ENCODE assay signal across 19 cellular contexts in the genomic region with DNA sequence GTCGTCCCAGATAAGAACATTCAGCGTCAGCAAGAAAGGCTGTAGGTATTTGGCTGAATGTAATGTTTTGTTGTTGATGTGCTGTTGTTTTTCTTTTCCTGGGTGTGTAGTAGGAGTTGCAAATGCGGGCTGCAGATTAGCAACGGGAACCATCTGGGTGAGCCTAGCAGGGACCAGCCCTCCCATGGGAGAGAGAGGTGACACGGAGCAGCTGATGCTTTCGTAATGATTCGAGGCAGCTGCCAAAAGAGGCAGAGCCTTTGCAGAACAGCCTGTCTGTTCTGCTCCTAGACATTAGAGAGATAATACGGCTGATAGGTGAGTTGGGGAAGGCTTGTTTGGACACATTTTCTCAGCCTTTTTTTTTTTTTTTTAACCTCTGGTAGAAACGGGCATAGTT. TPM values are rescaled to one million over a fixed set of nuclear protein-coding genes. Genes with fewer than 3 reads are reported as not detected.
DNase-seq lines count a peak whose midpoint lies in the region; ATAC-seq, FAIRE-seq and TF ChIP-seq lines count a peak whose summit lies in the region.
"Had no signal": no experiment of that assay in that cellular context is flagged by ENCODE, and none has a peak within 500 bp of the region (broad histone marks: within the 10 kb centered on the region; RNA-seq: fewer than 3 reads in every experiment).

No MANE protein-coding gene starts in this region.

- ATAC-seq in IMR-90 (ENCODE audit: low read depth) (no peak), HG03457 (IDR thresholded peaks at IDR 0.05; ENCODE audit: unreplicated experiment) (no peak), GM21619 (IDR thresholded peaks at IDR 0.05; ENCODE audit: unreplicated experiment) (no peak)
- no peak for ATAC-seq in activated CD4-positive, alpha-beta T cell treated with anti-CD3 and anti-CD28 coated beads for 36 hours
- ATAC-seq: activated CD8-positive, alpha-beta T cell treated with anti-CD3 and anti-CD28 coated beads, Interleukin-2, amount 10 ng/mL, durations not matched to agents 7 days and 5 days; psoas muscle; stimulated activated naive B cell treated with anti-CD40 and anti-IgM and Interleukin-4, amounts not matched to agents 10 μg/mL and 1 μg/mL and 100 μg/mL, for 72 hours had no signal

- H3K4me2 ChIP-seq in IMR-90 (ENCODE audit: low read depth, low read length) (no peak overlapping the region; the same call in 1 of the 2 replicates), astrocyte (ENCODE audit: low read length) (no peak overlapping the region)

- TF ChIP-seq POLR2A in IMR-90 (IDR thresholded peaks at IDR 0.05; ENCODE audit: low read depth, low read length): no peak

- H2BK20ac ChIP-seq in IMR-90 (ENCODE audit: low read depth, low read length): no peak overlapping the region

- H3K79me2 ChIP-seq in astrocyte (ENCODE audit: insufficient read depth, low read length): no peaks in the 10 kb centered on the region

- H3K56ac ChIP-seq in IMR-90 (ENCODE audit: extremely low read depth, insufficient read depth, low read length): no peak overlapping the region

- H3K27me3 Mint-ChIP-seq in astrocyte (ENCODE audit: low read depth, unreplicated experiment): no peaks in the 10 kb centered on the region
- no peaks in the 10 kb centered on the region for H3K27me3 Mint-ChIP-seq in activated CD4-positive, alpha-beta T cell treated with anti-CD3 and anti-CD28 coated beads for 36 hours
- H3K27me3 Mint-ChIP-seq: stimulated activated naive B cell treated with anti-CD40 and anti-IgM and Interleukin-4, amounts not matched to agents 10 μg/mL and 1 μg/mL and 100 μg/mL, for 72 hours had no signal

- no peak overlapping the region for H4K91ac ChIP-seq in IMR-90 (ENCODE audit: insufficient read depth, low read depth, low read length)

- CTCF ChIA-PET in IMR-90 (lab: Yijun Ruan, JAX): no interaction called here
- CTCF ChIA-PET in activated CD4-positive, alpha-beta T cell treated with anti-CD3 and anti-CD28 coated beads for 36 hours (lab: Charles Lee): no interaction called here

- H3K4me1 ChIP-seq in IMR-90 (ENCODE audit: control insufficient read depth, insufficient read depth, low read length): no peaks in the 10 kb centered on the region
- no peaks in the 10 kb centered on the region for H3K4me1 ChIP-seq in astrocyte (ENCODE audit: insufficient read depth, low read length)
- H3K4me1 ChIP-seq: Peyer's patch, psoas muscle had no signal

- POLR2A ChIA-PET in IMR-90 (lab: Charles Lee; ENCODE audit: unreplicated experiment): no interaction called here
- POLR2A ChIA-PET in activated CD4-positive, alpha-beta T cell treated with anti-CD3 and anti-CD28 coated beads for 36 hours (lab: Charles Lee): no interaction called here

- H2BK120ac ChIP-seq in IMR-90 (ENCODE audit: low read depth, low read length): no peak overlapping the region

- no peaks in the 10 kb centered on the region for H3K36me3 Mint-ChIP-seq in astrocyte (ENCODE audit: low read depth, unreplicated experiment)
- no peaks in the 10 kb centered on the region for H3K36me3 Mint-ChIP-seq in activated CD4-positive, alpha-beta T cell treated with anti-CD3 and anti-CD28 coated beads for 36 hours (ENCODE audit: low read depth)
- H3K36me3 Mint-ChIP-seq: CD4-positive, alpha-beta memory T cell; stimulated activated naive B cell treated with anti-CD40 and anti-IgM and Interleukin-4, amounts not matched to agents 10 μg/mL and 1 μg/mL and 100 μg/mL, for 72 hours had no signal

- H3K4me3 ChIP-seq in AG10803 (ENCODE audit: low read length): no peak overlapping the region
- H3K4me3 ChIP-seq in IMR-90 (ENCODE audit: insufficient read depth, low read depth, low read length): no peak overlapping the region
- no peak overlapping the region for H3K4me3 ChIP-seq in astrocyte (ENCODE audit: insufficient read depth, low read depth, low read length)
- H3K4me3 ChIP-seq: cardiac muscle cell, Peyer's patch, psoas muscle had no signal

- no peak overlapping the region for H2AK5ac ChIP-seq in IMR-90 (ENCODE audit: low read depth, low read length)

- no peaks in the 10 kb centered on the region for H3K4me1 Mint-ChIP-seq in astrocyte (ENCODE audit: low read depth, unreplicated experiment)
- no peaks in the 10 kb centered on the region for H3K4me1 Mint-ChIP-seq in activated CD4-positive, alpha-beta T cell treated with anti-CD3 and anti-CD28 coated beads for 36 hours
- H3K4me1 Mint-ChIP-seq: CD4-positive, alpha-beta memory T cell; stimulated activated naive B cell treated with anti-CD40 and anti-IgM and Interleukin-4, amounts not matched to agents 10 μg/mL and 1 μg/mL and 100 μg/mL, for 72 hours had no signal

- in situ Hi-C loops in IMR-90 (cut with MboI; ENCODE audit: low sequenced_read_pairs): no loop called here

- H4K20me1 ChIP-seq in IMR-90 (ENCODE audit: insufficient read depth, low read length) (no peaks in the 10 kb centered on the region), astrocyte (ENCODE audit: insufficient read depth, low read length) (no peaks in the 10 kb centered on the region)

- H2BK15ac ChIP-seq in IMR-90 (ENCODE audit: low read depth, low read length): no peak overlapping the region

- no peak for TF ChIP-seq RAD21 in IMR-90 (IDR thresholded peaks at IDR 0.05; ENCODE audit: low read length)

- H3K9me1 ChIP-seq in IMR-90 (ENCODE audit: insufficient read depth, low read length): no peaks in the 10 kb centered on the region

- DNase-seq in AG10803 (ENCODE audit: low read depth) (peak; percentile 2), IMR-90 (peak; percentile 3), astrocyte (ENCODE audit: low read depth) (peak; percentile 12), medulla oblongata (ENCODE audit: extremely low spot score) (peak; percentile 11)
- DNase-seq in activated CD4-positive, alpha-beta T cell treated with anti-CD3 and anti-CD28 coated beads for 36 hours: no peak
- DNase-seq in stimulated activated CD4-positive, alpha-beta T cell treated with anti-CD3 and anti-CD28 coated beads, Interleukin-2, amount 100 ng/mL, for 24 hours: no peak
- DNase-seq: activated CD8-positive, alpha-beta T cell treated with anti-CD3 and anti-CD28 coated beads, Interleukin-2, amount 10 ng/mL, durations not matched to agents 7 days and 5 days; activated gamma-delta T cell; CD4-positive, alpha-beta memory T cell; NCI-H2107; Peyer's patch; stimulated activated CD4-positive, alpha-beta T cell treated with anti-CD3 and anti-CD28 coated beads, Interleukin-4, amount 100 ng/mL, for 1 hour; stimulated activated naive B cell treated with anti-CD40 and anti-IgM and Interleukin-4, amounts not matched to agents 10 μg/mL and 1 μg/mL and 100 μg/mL, for 72 hours had no signal

- H4K5ac ChIP-seq in IMR-90 (ENCODE audit: low read depth, low read length): no peak overlapping the region

- BruUV-seq in IMR-90 (replicated peaks; lab: Mats Ljungman, UMichigan): no TSS peak

- no peak for FAIRE-seq in astrocyte (lab: Jason Lieb, UNC)

- H4K8ac ChIP-seq in IMR-90 (ENCODE audit: low read depth in 2 of 2, low read length in 2 of 2): no peak overlapping the region

- no peaks in the 10 kb centered on the region for H3K9me3 ChIP-seq in IMR-90 (ENCODE audit: control insufficient read depth, insufficient read depth, low read length)
- H3K9me3 ChIP-seq in astrocyte (ENCODE audit: insufficient read depth, low read depth, low read length): no peaks in the 10 kb centered on the region
- H3K9me3 ChIP-seq: Peyer's patch had no signal

- no peak for TF ChIP-seq CTCF in AG10803 (conservative IDR thresholded peaks at IDR 0.05; ENCODE audit: low read length)
- no peak for TF ChIP-seq CTCF in IMR-90 (conservative IDR thresholded peaks at IDR 0.05; ENCODE audit: low read depth, low read length)
- TF ChIP-seq CTCF in astrocyte (IDR thresholded peaks at IDR 0.05; ENCODE audit: insufficient read depth, low read depth, low read length): no peak

- H3K36me3 ChIP-seq in IMR-90 (ENCODE audit: control insufficient read depth, insufficient read depth, low read length) (no peaks in the 10 kb centered on the region), astrocyte (ENCODE audit: insufficient read depth, low read length) (no peaks in the 10 kb centered on the region)
- H3K36me3 ChIP-seq: cardiac muscle cell, Peyer's patch had no signal

- H2AK9ac ChIP-seq in IMR-90 (replicated peaks; ENCODE audit: low read depth, low read length, poor library complexity): no peak overlapping the region

- H3K27ac Mint-ChIP-seq in astrocyte (ENCODE audit: unreplicated experiment): no peak overlapping the region
- H3K27ac Mint-ChIP-seq in activated CD4-positive, alpha-beta T cell treated with anti-CD3 and anti-CD28 coated beads for 36 hours: no peak overlapping the region
- H3K27ac Mint-ChIP-seq: activated CD8-positive, alpha-beta T cell treated with anti-CD3 and anti-CD28 coated beads, Interleukin-2, amount 10 ng/mL, durations not matched to agents 7 days and 5 days; stimulated activated naive B cell treated with anti-CD40 and anti-IgM and Interleukin-4, amounts not matched to agents 10 μg/mL and 1 μg/mL and 100 μg/mL, for 72 hours had no signal

- H2AFZ ChIP-seq in IMR-90 (replicated peaks; ENCODE audit: low read length, poor library complexity) (no peak overlapping the region), astrocyte (ENCODE audit: low read depth, low read length) (no peak overlapping the region)

- no peaks in the 10 kb centered on the region for H3K79me1 ChIP-seq in IMR-90 (ENCODE audit: low read depth in 1 of 2, low read length in 2 of 2)

- 17% methylated on average over 2 of the region's 9 CpGs; no CpG with 5 or more reads in 1 of the 2 experiments for WGBS in IMR-90 (ENCODE audit: extremely low coverage in 2 of 2, insufficient read length in 1 of 2), 2 experiments

- H3K4ac ChIP-seq in IMR-90 (ENCODE audit: low read depth, low read length): no peak overlapping the region

- dilution Hi-C loops in IMR-90 (cut with HindIII; ENCODE audit: low sequenced_read_pairs, unreplicated experiment): no loop called here

- no peak overlapping the region for H3K14ac ChIP-seq in IMR-90 (replicated peaks; ENCODE audit: low read depth, low read length)

- H3K18ac ChIP-seq in IMR-90 (ENCODE audit: low read depth, low read length): no peak overlapping the region

- H3K9ac ChIP-seq in IMR-90 (ENCODE audit: low read depth, low read length) (no peak overlapping the region), astrocyte (ENCODE audit: low read length) (no peak overlapping the region)

- intact Hi-C loops in IMR-90 (cut with micrococcal nuclease): no loop called here
- intact Hi-C loops in activated CD4-positive, alpha-beta T cell treated with anti-CD3 and anti-CD28 coated beads for 36 hours (cut with DNase I, micrococcal nuclease): no loop called here

- no peak overlapping the region for H3K4me3 Mint-ChIP-seq in astrocyte (ENCODE audit: unreplicated experiment)
- H3K4me3 Mint-ChIP-seq in activated CD4-positive, alpha-beta T cell treated with anti-CD3 and anti-CD28 coated beads for 36 hours: no peak overlapping the region
- H3K4me3 Mint-ChIP-seq: activated CD8-positive, alpha-beta T cell treated with anti-CD3 and anti-CD28 coated beads, Interleukin-2, amount 10 ng/mL, durations not matched to agents 7 days and 5 days; CD4-positive, alpha-beta memory T cell; stimulated activated naive B cell treated with anti-CD40 and anti-IgM and Interleukin-4, amounts not matched to agents 10 μg/mL and 1 μg/mL and 100 μg/mL, for 72 hours had no signal

- H3K27ac ChIP-seq in IMR-90 (ENCODE audit: insufficient read depth, low read length) (no peak overlapping the region), astrocyte (ENCODE audit: low read depth, low read length) (no peak overlapping the region)
- H3K27ac ChIP-seq: cardiac muscle cell, Peyer's patch, psoas muscle had no signal

- H3K27me3 ChIP-seq in IMR-90 (ENCODE audit: control insufficient read depth, insufficient read depth, low read length): no peaks in the 10 kb centered on the region
- no peaks in the 10 kb centered on the region for H3K27me3 ChIP-seq in astrocyte (ENCODE audit: insufficient read depth, low read length)
- H3K27me3 ChIP-seq: cardiac muscle cell, Peyer's patch had no signal

- H2BK5ac ChIP-seq in IMR-90 (ENCODE audit: low read depth, low read length, poor library complexity, severe bottlenecking): no peak overlapping the region

- H3K9me3 Mint-ChIP-seq in astrocyte (ENCODE audit: unreplicated experiment): no peaks in the 10 kb centered on the region
- H3K9me3 Mint-ChIP-seq in activated CD4-positive, alpha-beta T cell treated with anti-CD3 and anti-CD28 coated beads for 36 hours (ENCODE audit: low read depth): no peaks in the 10 kb centered on the region

- H3K23ac ChIP-seq in IMR-90 (ENCODE audit: low read depth, low read length): no peak overlapping the region

RNA-seq across cellular contexts. Expression of gene ARSF, which starts 25.3 kb away (rescaled TPM):
- total RNA-seq in IMR-90 (2012; rRNA removed) (not detected in 2 replicates), astrocyte (not detected in 2 replicates)
- not detected in 2 replicates for polyA plus RNA-seq in IMR-90 (2012; rRNA removed)
- polyA plus RNA-seq in IMR-90 (2012; cell fraction: cytosol; rRNA removed): not detected in 2 replicates
- not detected in 2 replicates for polyA plus RNA-seq in IMR-90 (2012; cell fraction: nucleus; rRNA removed; ENCODE audit: low replicate concordance)
- total RNA-seq in activated CD4-positive, alpha-beta T cell treated with anti-CD3 and anti-CD28 coated beads for 36 hours: not detected
- total RNA-seq: activated CD8-positive, alpha-beta T cell treated with anti-CD3 and anti-CD28 coated beads, Interleukin-2, amount 10 ng/mL, durations not matched to agents 7 days and 5 days; cardiac muscle cell; CD4-positive, alpha-beta memory T cell; epithelial cell of proximal tubule; mononuclear cell; Peyer's patch; psoas muscle had no signal
- polyA plus RNA-seq: cardiac muscle cell; CD4-positive, alpha-beta memory T cell had no signal

Comparison
In these comparisons a context has a peak if more than half of its experiments do, and no peak if none do; other contexts are left out.
1. DNase-seq: peak in AG10803 (single experiment), IMR-90 (single experiment), astrocyte (single experiment) and medulla oblongata (single experiment); none in activated CD4-positive, alpha-beta T cell treated with anti-CD3 and anti-CD28 coated beads for 36 hours (single experiment) and stimulated activated CD4-positive, alpha-beta T cell treated with anti-CD3 and anti-CD28 coated beads, Interleukin-2, amount 100 ng/mL, for 24 hours (0 of 2).